8 cellular contexts compared by ENCODE assay signal in the genomic region with DNA sequence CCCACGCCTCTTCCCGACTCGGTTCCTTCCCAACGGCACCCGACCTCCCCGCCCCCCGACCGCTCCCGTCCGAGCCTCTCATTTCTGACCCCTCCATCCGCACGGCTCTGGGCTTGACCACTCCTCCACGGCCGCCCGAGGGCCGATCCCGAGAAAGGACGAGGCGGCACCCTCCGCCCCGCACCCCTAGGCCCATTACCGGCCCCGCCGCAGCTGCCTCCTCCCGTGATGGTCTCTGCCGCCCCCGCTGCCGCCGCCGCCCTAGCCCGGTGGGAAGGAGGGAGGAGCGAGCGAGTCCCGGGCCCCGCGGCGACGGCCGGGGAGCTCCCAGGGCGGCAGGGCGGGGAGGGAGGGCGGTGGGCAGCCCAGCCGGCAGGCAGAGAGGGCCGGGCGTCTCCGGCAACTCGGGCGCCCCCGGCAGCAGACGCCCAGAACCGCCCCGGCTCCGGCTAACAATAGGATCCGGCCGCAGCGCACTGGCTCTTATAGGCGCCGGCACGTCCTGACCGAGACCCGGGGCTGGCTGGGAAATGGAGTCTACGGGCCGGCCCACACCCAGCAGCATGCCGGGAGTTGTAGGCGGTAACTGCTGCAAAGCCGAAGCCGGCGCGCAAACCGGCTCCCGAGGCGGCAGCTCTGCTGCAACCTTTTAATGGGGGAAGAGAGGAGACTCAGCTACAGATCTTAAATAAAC. TPM values are rescaled to one million over a fixed set of nuclear protein-coding genes. Genes with fewer than 3 reads are reported as not detected.
DNase-seq lines count a peak whose midpoint lies in the region; ATAC-seq and TF ChIP-seq lines count a peak whose summit lies in the region.

TSS of gene CSRNP2 (minus strand) at position 457 of the 694 bp plus-strand sequence. CDS start 7,035 bp downstream, outside the sequence.

- TF ChIP-seq CTCF in omental fat pad (IDR thresholded peaks at IDR 0.05) (no peak), testis (IDR thresholded peaks at IDR 0.05) (peak in 1 of 3 experiments; percentile 8)

- H3K36me3 Mint-ChIP-seq in activated naive CD4-positive, alpha-beta T cell treated with anti-CD3 and anti-CD28 coated beads, Interleukin-2, amount 50 U/mL, for 24 hours, result peaks cover 2% of the 10 kb centered on the region

- peaks cover 21% of the 10 kb centered on the region for H3K4me1 ChIP-seq in testis

- H3K36me3 ChIP-seq in testis (ENCODE audit: low read depth, missing control alignments), result no peaks in the 10 kb centered on the region

- H3K9me3 ChIP-seq in testis, result no peaks in the 10 kb centered on the region

- peak within 1 kb of the TSS; percentile 97 for H3K4me3 Mint-ChIP-seq in activated naive CD4-positive, alpha-beta T cell treated with anti-CD3 and anti-CD28 coated beads, Interleukin-2, amount 50 U/mL, for 24 hours

- H3K4me1 Mint-ChIP-seq in activated naive CD4-positive, alpha-beta T cell treated with anti-CD3 and anti-CD28 coated beads, Interleukin-2, amount 50 U/mL, for 24 hours, result peaks cover 53% of the 10 kb centered on the region

- H3K27ac Mint-ChIP-seq in activated naive CD4-positive, alpha-beta T cell treated with anti-CD3 and anti-CD28 coated beads, Interleukin-2, amount 50 U/mL, for 24 hours, result peak within 1 kb of the TSS; percentile 95

- 0 to 1% methylated on average over 14 to 70 of the region's 72 CpGs for WGBS in testis, 2 donors

- ATAC-seq in HG02588 (IDR thresholded peaks at IDR 0.05; ENCODE audit: unreplicated experiment), result peak; percentile 95
- ATAC-seq in SK-N-SH treated with all-trans-retinoic acid at 6 μM for 48 hours, result peak; percentile 98
- ATAC-seq in omental fat pad (ENCODE audit: low FRiP score), result peak; percentile 100

- H3K27me3 Mint-ChIP-seq in activated naive CD4-positive, alpha-beta T cell treated with anti-CD3 and anti-CD28 coated beads, Interleukin-2, amount 50 U/mL, for 24 hours, result no peaks in the 10 kb centered on the region

- DNase-seq in NCI-H1092 (lab: John Stamatoyannopoulos, UW), result peak; percentile 86
- DNase-seq in glomerular endothelial cell (ENCODE audit: extremely low read depth, low read depth, low spot score), result peak; percentile 36
- peak; percentile 90 for DNase-seq in omental fat pad (ENCODE audit: low spot score)
- peak; percentile 99 for DNase-seq in testis

- H3K9me3 Mint-ChIP-seq in activated naive CD4-positive, alpha-beta T cell treated with anti-CD3 and anti-CD28 coated beads, Interleukin-2, amount 50 U/mL, for 24 hours, result no peaks in the 10 kb centered on the region

- H3K4me3 ChIP-seq in GM08714 (ENCODE audit: low read length) (peak within 1 kb of the TSS; percentile 83), testis (peak within 1 kb of the TSS; percentile 89 to 94)

- intact Hi-C loops in testis (cut with DNase I; ENCODE audit: low total_unique reads), result no loop called here

- H3K27me3 ChIP-seq in testis, result no peaks in the 10 kb centered on the region

- peak within 1 kb of the TSS; percentile 90 to 96 for H3K27ac ChIP-seq in testis

- TF ChIP-seq POLR2A in testis (IDR thresholded peaks at IDR 0.05), result peak; percentile 94

TF ChIP-seq in SK-N-SH treated with all-trans-retinoic acid at 6 μM for 48 hours, 23 proteins besides CTCF, POLR2A, EP300 and RAD21:
- peak; percentile 46; the same call in 1 of the 2 replicates for TF ChIP-seq GLIS3 (CRISPR knock-in tag; IDR thresholded peaks at IDR 0.05)
- no peak for TF ChIP-seq PPARA (CRISPR knock-in tag; IDR thresholded peaks at IDR 0.05; ENCODE audit: borderline replicate concordance)
TF ChIP-seq in SK-N-SH treated with all-trans-retinoic acid at 6 μM for 48 hours: peak in this region for 1.

RNA-seq across cellular contexts. Expression of gene CSRNP2, which starts in this region (rescaled TPM):
- 22.4 and 41.3 TPM in 2 replicates for total RNA-seq in glomerular endothelial cell
- total RNA-seq in omental fat pad, result 10 to 100 TPM; 25.5 to 30.8 (median 27.1) TPM
- total RNA-seq in testis, result 10 to 100 TPM; 67.6 to 85.3 TPM
- 74.8 TPM for polyA plus RNA-seq in testis (ENCODE audit: insufficient read depth, low read depth, low replicate concordance)

Comparison
In these comparisons a context has a peak if more than half of its experiments do, and no peak if none do; other contexts are left out.
1. Peak in every context shown above with its lines: DNase-seq, ATAC-seq, H3K4me3 ChIP-seq and H3K27ac ChIP-seq.
2. DNase-seq: peak in every context shown above with its lines; median percentile 99 in testis; 90 in omental fat pad; 86 in NCI-H1092; 36 in glomerular endothelial cell.